9 cellular contexts compared by ENCODE assay signal in the genomic region with DNA sequence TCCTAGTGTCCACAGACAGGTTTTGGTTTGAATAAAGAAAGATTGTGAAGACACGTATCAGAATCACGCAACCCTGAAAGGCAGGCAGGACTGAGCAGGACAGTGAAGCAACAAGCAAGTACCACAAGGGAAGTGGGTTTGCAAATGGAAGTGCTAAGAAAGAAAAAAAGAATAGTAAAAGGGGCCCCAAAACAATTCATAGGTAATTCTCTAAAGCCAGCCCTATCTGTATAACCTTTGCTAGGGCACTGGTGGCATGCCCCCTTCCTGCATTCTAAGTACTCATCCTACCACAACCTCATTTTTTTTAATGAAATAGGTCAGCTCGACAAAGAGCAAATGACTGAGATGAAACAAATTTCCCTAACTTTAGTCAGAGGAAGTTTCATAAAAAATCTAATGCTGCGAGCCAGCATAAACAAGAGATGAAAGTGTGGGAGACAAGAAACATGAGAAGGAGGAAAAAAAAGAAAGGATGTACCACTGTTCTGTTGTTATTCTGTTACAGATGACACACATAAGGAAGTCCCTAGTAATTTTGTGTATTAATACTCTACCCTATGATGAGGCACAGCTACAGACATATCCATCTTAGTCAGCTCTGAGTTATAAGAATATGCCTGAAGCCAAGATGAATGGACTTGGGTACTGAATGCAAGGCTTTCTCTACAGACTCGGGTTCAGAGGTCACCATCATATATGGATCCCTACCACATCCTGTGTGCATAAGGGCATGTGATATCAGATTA. TPM values are rescaled to one million over a fixed set of nuclear protein-coding genes. Genes with fewer than 3 reads are reported as not detected.
DNase-seq lines count a peak whose midpoint lies in the region; ATAC-seq and TF ChIP-seq lines count a peak whose summit lies in the region.
"Had no signal": no experiment of that assay in that cellular context is flagged by ENCODE, and none has a peak within 500 bp of the region (broad histone marks: within the 10 kb centered on the region; RNA-seq: fewer than 3 reads in every experiment).

No MANE protein-coding gene starts in this region.

- peak; percentile 22 to 37 for DNase-seq in activated T-cell treated with anti-CD3 and anti-CD28 coated beads, Interleukin-2, amount 50 U/mL, for 72 hours
- DNase-seq in naive B cell (peak; percentile 21), NCI-H187 (lab: John Stamatoyannopoulos, UW) (no peak), PC-9 (no peak), cortex of kidney (lab: John Stamatoyannopoulos, UW) (no peak)
- DNase-seq: heart left ventricle had no signal

- no peaks in the 10 kb centered on the region for H3F3A ChIP-seq in PC-9 (ENCODE audit: insufficient read depth, low read depth)

- peaks cover 16% of the 10 kb centered on the region for H3K4me1 ChIP-seq in BLaER1
- H3K4me1 ChIP-seq in PC-9 (replicated peaks; ENCODE audit: insufficient read depth) = no peaks in the 10 kb centered on the region

- POLR2A ChIA-PET in PC-9 (lab: Charles Lee; ENCODE audit: unreplicated experiment) = no interaction called here

- H3K27me3 Mint-ChIP-seq in activated T-cell treated with anti-CD3 and anti-CD28 coated beads, Interleukin-2, amount 50 U/mL, for 72 hours (ENCODE audit: low read depth) = no peaks in the 10 kb centered on the region
- H3K27me3 Mint-ChIP-seq in naive B cell = no peaks in the 10 kb centered on the region

- H3K4me3 ChIP-seq in BLaER1 (no peak overlapping the region), PC-9 (no peak overlapping the region)
- H3K4me3 ChIP-seq: heart left ventricle had no signal

- H3K4me1 Mint-ChIP-seq in activated T-cell treated with anti-CD3 and anti-CD28 coated beads, Interleukin-2, amount 50 U/mL, for 72 hours (ENCODE audit: low read depth) = peaks cover 40% of the 10 kb centered on the region
- H3K4me1 Mint-ChIP-seq in naive B cell = peaks cover 32 to 48% (median 35%) of the 10 kb centered on the region in 3 donors

- H3K4me2 ChIP-seq in BLaER1 = peak overlapping the region; percentile 6; the same call in 1 of the 2 replicates
- H3K4me2 ChIP-seq in PC-9 = no peak overlapping the region

- peak overlapping the region; percentile 71 to 87 for H3K4me3 Mint-ChIP-seq in activated T-cell treated with anti-CD3 and anti-CD28 coated beads, Interleukin-2, amount 50 U/mL, for 72 hours
- H3K4me3 Mint-ChIP-seq in naive B cell = peak overlapping the region; percentile 15 to 85 (median 70)

- intact Hi-C loops in PC-9 (cut with micrococcal nuclease; ENCODE audit: unreplicated experiment) = no loop called here

- H3K9me3 ChIP-seq in BLaER1 = no peaks in the 10 kb centered on the region
- H3K9me3 ChIP-seq in PC-9 (ENCODE audit: insufficient read depth, low read depth) = no peaks in the 10 kb centered on the region
- H3K9me3 ChIP-seq: heart left ventricle had no signal

- no peak overlapping the region for H3K9ac ChIP-seq in BLaER1

- CTCF ChIA-PET in PC-9 (lab: Charles Lee) = no interaction called here

- BruUV-seq in PC-9 (replicated peaks; lab: Mats Ljungman, UMichigan) = no TSS peak

- H3K27me3 ChIP-seq in BLaER1 (no peaks in the 10 kb centered on the region), PC-9 (ENCODE audit: insufficient read depth, low read depth) (no peaks in the 10 kb centered on the region)
- H3K27me3 ChIP-seq: heart left ventricle had no signal

- H3K79me2 ChIP-seq in PC-9 (ENCODE audit: low read depth) = peaks cover 36% of the 10 kb centered on the region

- no peaks in the 10 kb centered on the region for H3K9me3 Mint-ChIP-seq in activated T-cell treated with anti-CD3 and anti-CD28 coated beads, Interleukin-2, amount 50 U/mL, for 72 hours
- no peaks in the 10 kb centered on the region for H3K9me3 Mint-ChIP-seq in naive B cell

- no peaks in the 10 kb centered on the region for H3K9me2 ChIP-seq in PC-9 (ENCODE audit: insufficient read depth)

- peak overlapping the region; percentile 98 for H3K27ac Mint-ChIP-seq in activated T-cell treated with anti-CD3 and anti-CD28 coated beads, Interleukin-2, amount 50 U/mL, for 72 hours
- peak overlapping the region; percentile 41 to 92 (median 82) for H3K27ac Mint-ChIP-seq in naive B cell

- no peak overlapping the region for H3K27ac ChIP-seq in BLaER1
- H3K27ac ChIP-seq in PC-9 = no peak overlapping the region

- H3K36me3 ChIP-seq in BLaER1 = no peaks in the 10 kb centered on the region
- H3K36me3 ChIP-seq in PC-9 (ENCODE audit: low read depth) = no peaks in the 10 kb centered on the region
- H3K36me3 ChIP-seq: heart left ventricle had no signal

- no peaks in the 10 kb centered on the region for H4K20me1 ChIP-seq in BLaER1
- H4K20me1 ChIP-seq in PC-9 (ENCODE audit: insufficient read depth) = no peaks in the 10 kb centered on the region

- no peak overlapping the region for H2AFZ ChIP-seq in PC-9

- H3K36me3 Mint-ChIP-seq in activated T-cell treated with anti-CD3 and anti-CD28 coated beads, Interleukin-2, amount 50 U/mL, for 72 hours (ENCODE audit: insufficient read depth in 2 of 2) = peaks cover 0 to 2% of the 10 kb centered on the region in 2 donors
- H3K36me3 Mint-ChIP-seq in naive B cell = no peaks in the 10 kb centered on the region

- TF ChIP-seq CTCF in PC-9 (conservative IDR thresholded peaks at IDR 0.05) = no peak

- peak; percentile 76 for ATAC-seq in GM19328 (IDR thresholded peaks at IDR 0.05; ENCODE audit: unreplicated experiment)
- ATAC-seq in HG03342 (IDR thresholded peaks at IDR 0.05; ENCODE audit: unreplicated experiment) = peak; percentile 67
- ATAC-seq in activated T-cell treated with anti-CD3 and anti-CD28 coated beads, Interleukin-2, amount 50 U/mL, for 72 hours (replicated peaks in 1 of 2) = peak; percentile 90 to 91
- ATAC-seq in naive B cell (ENCODE audit: low read depth in 2 of 2) = peak; percentile 81 to 83

RNA-seq across cellular contexts. Expression of a gene that starts 32.2 kb away (rescaled TPM):
- 10 to 100 TPM in 1 of 2 donors, 1 to 10 TPM in 1; 9.8 to 19.1 TPM for total RNA-seq in activated T-cell treated with anti-CD3 and anti-CD28 coated beads, Interleukin-2, amount 50 U/mL, for 72 hours
- 1 to 10 TPM in 5 of 6 donors, under 1 TPM in 1; 0.59 to 6.8 (median 4.5) TPM for polyA plus RNA-seq in naive B cell (ENCODE audit: low read depth in 6 of 6)
- total RNA-seq in PC-9 (2021) = 22.2 and 28.3 TPM in 2 replicates

Comparison
In these comparisons a context has a peak if more than half of its experiments do, and no peak if none do; other contexts are left out.
1. DNase-seq: peak in activated T-cell treated with anti-CD3 and anti-CD28 coated beads, Interleukin-2, amount 50 U/mL, for 72 hours (2 of 2) and naive B cell (single experiment); none in NCI-H187 (0 of 2), PC-9 (0 of 2) and cortex of kidney (single experiment).
2. Peak in every context shown above with its lines, with median percentiles within 50 percentile points of each other: ATAC-seq.